Comparison of ENCODE assay signal across 3 cellular contexts in the genomic region with DNA sequence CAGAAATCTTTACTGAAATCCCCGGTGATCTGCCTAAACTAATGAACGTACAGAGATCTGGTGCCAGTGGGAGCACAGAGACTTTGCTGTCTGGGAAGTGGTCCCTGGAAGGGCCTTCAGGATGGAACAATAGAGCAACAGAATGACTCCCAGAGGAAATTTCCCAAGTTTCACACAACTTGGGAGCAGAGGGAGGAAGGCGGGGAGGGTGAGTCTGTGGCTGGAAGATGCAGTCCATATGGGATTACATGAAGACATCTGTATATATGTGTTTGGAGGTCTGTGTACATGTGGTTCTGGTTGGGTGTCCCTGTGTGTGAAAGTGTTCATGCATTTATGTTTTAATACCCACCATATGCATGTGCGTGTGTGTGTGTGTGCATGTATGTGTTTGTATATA.
TF ChIP-seq lines count a peak whose summit lies in the region.

No MANE protein-coding gene starts in this region.

TF ChIP-seq in SK-N-SH, 30 proteins besides CTCF, POLR2A, EP300 and RAD21:
- TF ChIP-seq USF1 (IDR thresholded peaks at IDR 0.05; ENCODE audit: borderline replicate concordance, low read depth), result no peak
- no peak for TF ChIP-seq CHD2 (IDR thresholded peaks at IDR 0.05; ENCODE audit: low read length, partially characterized antibody)
- no peak for TF ChIP-seq RFX5 (IDR thresholded peaks at IDR 0.05; ENCODE audit: low read length)
- TF ChIP-seq NRF1 (IDR thresholded peaks at IDR 0.05; ENCODE audit: low read depth, low read length), result no peak
- TF ChIP-seq TEAD4 (IDR thresholded peaks at IDR 0.05; ENCODE audit: borderline replicate concordance, insufficient read depth), result no peak
- TF ChIP-seq FOSL2 (IDR thresholded peaks at IDR 0.05; ENCODE audit: borderline replicate concordance, low read depth), result no peak
- TF ChIP-seq ELF1 (IDR thresholded peaks at IDR 0.05), result no peak
- TF ChIP-seq, protein P1, sequence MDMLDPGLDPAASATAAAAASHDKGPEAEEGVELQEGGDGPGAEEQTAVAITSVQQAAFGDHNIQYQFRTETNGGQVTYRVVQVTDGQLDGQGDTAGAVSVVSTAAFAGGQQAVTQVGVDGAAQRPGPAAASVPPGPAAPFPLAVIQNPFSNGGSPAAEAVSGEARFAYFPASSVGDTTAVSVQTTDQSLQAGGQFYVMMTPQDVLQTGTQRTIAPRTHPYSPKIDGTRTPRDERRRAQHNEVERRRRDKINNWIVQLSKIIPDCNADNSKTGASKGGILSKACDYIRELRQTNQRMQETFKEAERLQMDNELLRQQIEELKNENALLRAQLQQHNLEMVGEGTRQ (IDR thresholded peaks at IDR 0.05; ENCODE audit: borderline replicate concordance, low read depth, low read length), result no peak
- no peak for TF ChIP-seq MXI1 (IDR thresholded peaks at IDR 0.05; ENCODE audit: low read depth, low read length)
- TF ChIP-seq RCOR1 (IDR thresholded peaks at IDR 0.05; ENCODE audit: low read length), result no peak
- no peak for TF ChIP-seq JUND (IDR thresholded peaks at IDR 0.05)
- no peak for TF ChIP-seq MEF2A (IDR thresholded peaks at IDR 0.05; ENCODE audit: borderline replicate concordance, low read depth)
- no peak for TF ChIP-seq EZH2phosphoT487 (IDR thresholded peaks at IDR 0.05; ENCODE audit: borderline replicate concordance, low read depth)
- no peak for TF ChIP-seq NFIC (IDR thresholded peaks at IDR 0.05; ENCODE audit: borderline replicate concordance)
- TF ChIP-seq PBX3 (IDR thresholded peaks at IDR 0.05), result no peak

TF ChIP-seq in SK-N-SH treated with all-trans-retinoic acid at 6 μM for 48 hours, 23 proteins besides CTCF, POLR2A, EP300 and RAD21:
- TF ChIP-seq ARNTL (CRISPR knock-in tag; IDR thresholded peaks at IDR 0.05; ENCODE audit: borderline replicate concordance, low read depth), result no peak
- TF ChIP-seq ISL1 (CRISPR knock-in tag; IDR thresholded peaks at IDR 0.05), result no peak

TF ChIP-seq in H1, 55 proteins besides CTCF, POLR2A, EP300 and RAD21:
- TF ChIP-seq CREB1 (IDR thresholded peaks at IDR 0.05), result no peak
- TF ChIP-seq BRCA1 (IDR thresholded peaks at IDR 0.05; ENCODE audit: low read depth, low read length), result no peak
- TF ChIP-seq ZNF274 (IDR thresholded peaks at IDR 0.05; ENCODE audit: borderline replicate concordance, extremely low read depth, low read length), result no peak
- TF ChIP-seq TCF12 (IDR thresholded peaks at IDR 0.05; ENCODE audit: low read depth, low read length), result no peak
- TF ChIP-seq BCL11A (IDR thresholded peaks at IDR 0.05; ENCODE audit: low read depth in 2 of 2, low read length in 2 of 2), result no peak
- no peak for TF ChIP-seq TBP (IDR thresholded peaks at IDR 0.05; ENCODE audit: low read depth, low read length)
- TF ChIP-seq SP1 (IDR thresholded peaks at IDR 0.05; ENCODE audit: low read depth, low read length), result no peak
- TF ChIP-seq PHF8 (conservative IDR thresholded peaks at IDR 0.05; ENCODE audit: low read depth, low read length), result no peak
- no peak for TF ChIP-seq GTF2F1 (IDR thresholded peaks at IDR 0.05; ENCODE audit: borderline replicate concordance, low read depth, low read length)
- TF ChIP-seq HDAC6 (IDR thresholded peaks at IDR 0.05; ENCODE audit: low read depth, low read length), result no peak
